ENCODE assay signal across 8 cellular contexts in genomic region chr5:159098285-159099048, GRCh38. TPM values are rescaled to one million over a fixed set of nuclear protein-coding genes. Genes with fewer than 3 reads are reported as not detected.
A peak's percentile ranks its signal among the peaks of the same experiment; 100 is the strongest.
DNase-seq lines count a peak whose midpoint lies in the region; ATAC-seq and TF ChIP-seq lines count a peak whose summit lies in the region.

No MANE protein-coding gene starts in this region.

- no peaks in the 10 kb centered on the region for H3K36me3 ChIP-seq in skeletal muscle satellite cell (ENCODE audit: insufficient read depth, low read length)

- H3K9me3 Mint-ChIP-seq in T-cell = no peaks in the 10 kb centered on the region

- H3K4me3 ChIP-seq in GM12864 (ENCODE audit: low read depth, low read length) (peak overlapping the region; percentile 73), fibroblast of villous mesenchyme (ENCODE audit: low read depth, low read length) (peak overlapping the region; percentile 75), skeletal muscle satellite cell (ENCODE audit: low read length) (peak overlapping the region; percentile 76)

- no peaks in the 10 kb centered on the region for H3K9me3 ChIP-seq in skeletal muscle satellite cell (replicated peaks; ENCODE audit: low read length)

- ATAC-seq in T-cell (replicated peaks in 1 of 4) = no peak
- no peak for ATAC-seq in HG03025 (IDR thresholded peaks at IDR 0.05; ENCODE audit: low FRiP score, unreplicated experiment)

- H3K9ac ChIP-seq in skeletal muscle satellite cell (ENCODE audit: low read depth, low read length) = peak overlapping the region; percentile 88

- H3K27me3 ChIP-seq in skeletal muscle satellite cell (ENCODE audit: control insufficient read depth, insufficient read depth, low read length) = peaks cover 13% of the 10 kb centered on the region

- POLR2A ChIA-PET in T-cell (lab: Charles Lee) = no interaction called here

- H3K4me1 Mint-ChIP-seq in T-cell = peaks cover 37 to 55% (median 45%) of the 10 kb centered on the region in 3 donors

- H3K4me3 Mint-ChIP-seq in T-cell = peak overlapping the region; percentile 84 to 91 (median 86)

- TF ChIP-seq CTCF in GM12864 (IDR thresholded peaks at IDR 0.05; ENCODE audit: low read depth, low read length, missing control alignments) = no peak
- no peak for TF ChIP-seq CTCF in fibroblast of villous mesenchyme (IDR thresholded peaks at IDR 0.05; ENCODE audit: insufficient read depth, low read depth, low read length)
- TF ChIP-seq CTCF in GM13976 (IDR thresholded peaks at IDR 0.05; ENCODE audit: borderline replicate concordance, control extremely low read depth, extremely low read depth, insufficient read depth, missing control alignments) = no peak

- CTCF ChIA-PET in T-cell (lab: Charles Lee) = no interaction called here

- DNase-seq in GM12864 (ENCODE audit: low read depth) (no peak), T-cell (no peak), fibroblast of villous mesenchyme (ENCODE audit: low read depth) (no peak), SHP77 treated with DMSO at 0.1 percent for 48 hours (lab: John Stamatoyannopoulos, UW) (no peak), SIG-M5 (lab: John Stamatoyannopoulos, UW) (no peak), GM13976 (ENCODE audit: low spot score) (no peak)

- H3K4me1 ChIP-seq in skeletal muscle satellite cell (ENCODE audit: control insufficient read depth, insufficient read depth, low read length) = peaks cover 34% of the 10 kb centered on the region

- peak overlapping the region; percentile 91 for H3K4me2 ChIP-seq in skeletal muscle satellite cell (ENCODE audit: low read length)

- H3K27me3 Mint-ChIP-seq in T-cell = peaks cover 31 to 70% of the 10 kb centered on the region in 2 donors

- H3K36me3 Mint-ChIP-seq in T-cell = no peaks in the 10 kb centered on the region

- H3K27ac Mint-ChIP-seq in T-cell = peak overlapping the region in 1 of 2 donors; percentile 61

- in situ Hi-C loops in GM13976 (cut with MboI; ENCODE audit: low sequenced_read_pairs, unreplicated experiment) = no loop called here

RNA-seq across cellular contexts. Expression of gene EBF1, which starts 1.2 kb away (rescaled TPM):
- total RNA-seq in T-cell (1 to 10 TPM in 3 of 5 donors, under 1 TPM in 2; 0.38 to 4.2 (median 1.4) TPM), fibroblast of villous mesenchyme (8.1 and 9.1 TPM in 2 replicates)
- total RNA-seq in skeletal muscle satellite cell (2012; rRNA removed) = 20.0 and 21.2 TPM in 2 replicates
